ENCODE assay signal across 10 cellular contexts in genomic region chr14:71574976-71575375, GRCh38.
DNase-seq lines count a peak whose midpoint lies in the region; ATAC-seq, FAIRE-seq and TF ChIP-seq lines count a peak whose summit lies in the region.
"Had no signal": no experiment of that assay in that cellular context is flagged by ENCODE, and none has a peak within 500 bp of the region (broad histone marks: within the 10 kb centered on the region; RNA-seq: fewer than 3 reads in every experiment).

No MANE protein-coding gene starts in this region.

- no peaks in the 10 kb centered on the region for H3K36me3 ChIP-seq in MG63

- no peak for ATAC-seq in left colon

- in situ Hi-C loops in SK-MEL-5 (cut with HindIII; ENCODE audit: low pct_unique_long_range_greater_than_20kb, low sequenced_read_pairs): no loop called here

- H3K4me3 ChIP-seq in foreskin fibroblast (ENCODE audit: low read depth in 1 of 2, low read length in 2 of 2) (no peak overlapping the region), MG63 (no peak overlapping the region)

- no peak for TF ChIP-seq POLR2A in GM12892 (IDR thresholded peaks at IDR 0.05; ENCODE audit: low read depth, low read length)

- peak; percentile 40 for FAIRE-seq in GM12892 (lab: Jason Lieb, UNC)

- H3K27me3 ChIP-seq in MG63: no peaks in the 10 kb centered on the region

- no peak for DNase-seq in GM12892 (ENCODE audit: insufficient read length)
- peak; percentile 85 for DNase-seq in SK-MEL-5 (ENCODE audit: low read depth, low spot score)
- DNase-seq in foreskin fibroblast: peak; percentile 70 to 85
- DNase-seq in stromal cell of bone marrow (ENCODE audit: low read depth): peak; percentile 62
- DNase-seq in left colon: no peak
- DNase-seq in ecto neural progenitor cell (ENCODE audit: low spot score): no peak
- no peak for DNase-seq in MG63
- DNase-seq: activated T-cell treated with anti-CD3 and anti-CD28 coated beads, Interleukin-2, amount 50 U/mL, for 1 hour; GOT3; T-helper 1 cell had no signal

- no peaks in the 10 kb centered on the region for H3K9me3 ChIP-seq in MG63

- no peak for TF ChIP-seq CTCF in foreskin fibroblast (IDR thresholded peaks at IDR 0.05; ENCODE audit: low read depth, low read length)

- intact Hi-C loops in left colon (cut with DNase I, micrococcal nuclease): no loop called here

Comparison
In these comparisons a context has a peak if more than half of its experiments do, and no peak if none do; other contexts are left out.
1. DNase-seq: peak in SK-MEL-5 (single experiment), foreskin fibroblast (2 of 2) and stromal cell of bone marrow (single experiment); none in GM12892 (single experiment), left colon (0 of 2), ecto neural progenitor cell (single experiment) and MG63 (single experiment).